ENCODE assay signal across 15 cellular contexts in genomic region chr1:227388771-227389170, GRCh38.
A peak's percentile ranks its signal among the peaks of the same experiment; 100 is the strongest.
DNase-seq lines count a peak whose midpoint lies in the region; FAIRE-seq and TF ChIP-seq lines count a peak whose summit lies in the region.
"Had no signal": no experiment of that assay in that cellular context is flagged by ENCODE, and none has a peak within 500 bp of the region (broad histone marks: within the 10 kb centered on the region; RNA-seq: fewer than 3 reads in every experiment).

No MANE protein-coding gene starts in this region.

- FAIRE-seq in H54 (lab: Jason Lieb, UNC) (peak; percentile 38), bronchial epithelial cell (lab: Jason Lieb, UNC) (no peak)

- no peak overlapping the region for H3K27ac ChIP-seq in RWPE1

- no peaks in the 10 kb centered on the region for H3K27me3 ChIP-seq in bronchial epithelial cell (ENCODE audit: control insufficient read depth, insufficient read depth, low read length)

- DNase-seq in H54 (ENCODE audit: insufficient read length, low spot score) (no peak), RWPE1 (ENCODE audit: low spot score) (peak; percentile 45), bronchial epithelial cell (ENCODE audit: low read depth) (peak; percentile 31), renal cortical epithelial cell (ENCODE audit: low read depth) (peak; percentile 69), ecto neural progenitor cell (ENCODE audit: low spot score) (no peak), COLO668 (lab: John Stamatoyannopoulos, UW; ENCODE audit: unreplicated experiment) (no peak), HEK293T (ENCODE audit: extremely low spot score) (no peak)
- DNase-seq: ACHN; CD4-positive, alpha-beta T cell; DMS79 treated with DMSO at 0.1 percent for 48 hours; GF-D8; HCEC 1CT; NCI-H1436 treated with DMSO at 0.1 percent for 48 hours; NCI-H2227 treated with DMSO at 0.1 percent for 48 hours; SHP77 treated with DMSO at 0.1 percent for 48 hours had no signal

- CTCF ChIA-PET in RWPE1 (lab: Yijun Ruan, JAX): interaction anchor here (0.9 kb wide), 1 partner anchor 31 kb away, joined by 3 read pairs; no protein-coding TSS in a partner anchor
- CTCF ChIA-PET in HEK293T (lab: Yijun Ruan, JAX): no interaction called here

- H3K36me3 ChIP-seq in bronchial epithelial cell (ENCODE audit: control insufficient read depth, insufficient read depth, low read length): no peaks in the 10 kb centered on the region

- TF ChIP-seq POLR2A in H54 (IDR thresholded peaks at IDR 0.05; ENCODE audit: low read depth, low read length): no peak

- no peak for TF ChIP-seq CTCF in RWPE1 (conservative IDR thresholded peaks at IDR 0.05; ENCODE audit: low read depth)
- TF ChIP-seq CTCF in bronchial epithelial cell (IDR thresholded peaks at IDR 0.05; ENCODE audit: insufficient read depth, low read length, severe bottlenecking): no peak

- no peak overlapping the region for H3K4me3 ChIP-seq in bronchial epithelial cell (ENCODE audit: low read depth, low read length)

- POLR2A ChIA-PET in RWPE1 (lab: Yijun Ruan, JAX; ENCODE audit: low non-redundant PET) (no interaction called here), HEK293T (lab: Yijun Ruan, JAX) (interaction anchor here (1.0 kb wide), 1 partner anchor 24 kb away, joined by 3 read pairs; no protein-coding TSS in a partner anchor)

TF ChIP-seq in HEK293T, 16 proteins besides CTCF, POLR2A, EP300 and RAD21:
- TF ChIP-seq ELF4 (IDR thresholded peaks at IDR 0.05): no peak
- TF ChIP-seq TARDBP (IDR thresholded peaks at IDR 0.05): no peak
- no peak for TF ChIP-seq PKNOX1 (IDR thresholded peaks at IDR 0.05)
- no peak for TF ChIP-seq ZNF384 (IDR thresholded peaks at IDR 0.05)
- TF ChIP-seq SP1 (IDR thresholded peaks at IDR 0.05): no peak
- TF ChIP-seq CTBP1 (IDR thresholded peaks at IDR 0.05; ENCODE audit: borderline replicate concordance): no peak
- no peak for TF ChIP-seq NFRKB (IDR thresholded peaks at IDR 0.05)
- TF ChIP-seq FOXA1 (IDR thresholded peaks at IDR 0.05): no peak
- no peak for TF ChIP-seq HDGF (IDR thresholded peaks at IDR 0.05; ENCODE audit: borderline replicate concordance)
- TF ChIP-seq LEF1 (IDR thresholded peaks at IDR 0.05; ENCODE audit: borderline replicate concordance): no peak
- no peak for TF ChIP-seq L3MBTL2 (conservative IDR thresholded peaks at IDR 0.05)
- TF ChIP-seq SUZ12 (IDR thresholded peaks at IDR 0.05): no peak
- no peak for TF ChIP-seq FOXM1 (IDR thresholded peaks at IDR 0.05; ENCODE audit: borderline replicate concordance)
- TF ChIP-seq FOXK2 (IDR thresholded peaks at IDR 0.05): no peak
- no peak for TF ChIP-seq BHLHE40 (IDR thresholded peaks at IDR 0.05; ENCODE audit: borderline replicate concordance)
- no peak for TF ChIP-seq ARNT (IDR thresholded peaks at IDR 0.05)
TF ChIP-seq in HEK293T: peak in this region for 0.

Comparison
In these comparisons a context has a peak if more than half of its experiments do, and no peak if none do; other contexts are left out.
1. DNase-seq: peak in RWPE1 (single experiment), bronchial epithelial cell (single experiment) and renal cortical epithelial cell (single experiment); none in H54 (single experiment), ecto neural progenitor cell (single experiment), COLO668 (single experiment) and HEK293T (single experiment).